30 cellular contexts compared by ENCODE assay signal in genomic region chr3:162398554-162398953, GRCh38.
"Had no signal": no experiment of that assay in that cellular context is flagged by ENCODE, and none has a peak within 500 bp of the region (broad histone marks: within the 10 kb centered on the region; RNA-seq: fewer than 3 reads in every experiment).

No MANE protein-coding gene starts in this region.

- H3K9me3 ChIP-seq: Peyer's patch had no signal

- H3K4me1 ChIP-seq: Peyer's patch had no signal

- H3K27ac ChIP-seq: Peyer's patch, WERI-Rb-1 had no signal

- ATAC-seq: activated CD8-positive, alpha-beta memory T cell treated with anti-CD3 and anti-CD28 coated beads, Interleukin-2, amount 10 ng/mL, durations not matched to agents 7 days and 5 days; activated naive CD8-positive, alpha-beta T cell treated with anti-CD3 and anti-CD28 coated beads, Interleukin-2, amount 50 U/mL, for 24 hours; PC-3 had no signal

- H3K27me3 ChIP-seq: Peyer's patch had no signal

- H3K4me3 ChIP-seq: Peyer's patch had no signal

- DNase-seq: activated CD4-positive, alpha-beta memory T cell treated with anti-CD3 and anti-CD28 coated beads, Interleukin-2, amount 10 ng/mL, durations not matched to agents 7 days and 5 days; activated CD4-positive, alpha-beta T cell treated with anti-CD3 and anti-CD28 coated beads for 1 hour; activated CD4-positive, alpha-beta T cell treated with anti-CD3 and anti-CD28 coated beads for 48 hours; activated CD4-positive, CD25-positive, alpha-beta regulatory T cell; activated CD8-positive, alpha-beta memory T cell treated with anti-CD3 and anti-CD28 coated beads for 24 hours; activated CD8-positive, alpha-beta memory T cell treated with anti-CD3 and anti-CD28 coated beads, Interleukin-2, amount 10 ng/mL, durations not matched to agents 7 days and 5 days; activated CD8-positive, alpha-beta memory T cell treated with anti-CD3 and anti-CD28 coated beads, Interleukin-2, amount 50 U/mL, for 48 hours; activated effector memory CD4-positive, alpha-beta T cell treated with Interleukin-2 at 50 U/mL for 16 hours; activated naive CD4-positive, alpha-beta T cell treated with anti-CD3 and anti-CD28 coated beads, Interleukin-2, amount 10 ng/mL, durations not matched to agents 7 days and 5 days; activated naive CD8-positive, alpha-beta T cell treated with anti-CD3 and anti-CD28 coated beads, Interleukin-2, amount 50 U/mL, for 24 hours; activated T-cell treated with anti-CD3 and anti-CD28 coated beads, Interleukin-2, amount 50 U/mL, for 48 hours; KG1; MM.1S; MV-4-11; NCI-H1092; NCI-H1436 treated with DMSO at 0.1 percent for 48 hours; NCI-H1694 treated with DMSO at 0.1 percent for 48 hours; NCI-H2029; NCI-H510A; NCI-H526; NCI-H748 treated with DMSO at 0.1 percent for 48 hours; NK-92 treated with Interleukin-12 subunit alpha and Interleukin-12 subunit beta, amount 100 ng/mL, for 24 hours; PC-3; Peyer's patch; RPMI8226; SW 1271; T-helper 1 cell; T-helper 2 cell; T-helper 9 cell; WERI-Rb-1 had no signal

- H3K36me3 ChIP-seq: Peyer's patch, WERI-Rb-1 had no signal
